In the genomic region with DNA sequence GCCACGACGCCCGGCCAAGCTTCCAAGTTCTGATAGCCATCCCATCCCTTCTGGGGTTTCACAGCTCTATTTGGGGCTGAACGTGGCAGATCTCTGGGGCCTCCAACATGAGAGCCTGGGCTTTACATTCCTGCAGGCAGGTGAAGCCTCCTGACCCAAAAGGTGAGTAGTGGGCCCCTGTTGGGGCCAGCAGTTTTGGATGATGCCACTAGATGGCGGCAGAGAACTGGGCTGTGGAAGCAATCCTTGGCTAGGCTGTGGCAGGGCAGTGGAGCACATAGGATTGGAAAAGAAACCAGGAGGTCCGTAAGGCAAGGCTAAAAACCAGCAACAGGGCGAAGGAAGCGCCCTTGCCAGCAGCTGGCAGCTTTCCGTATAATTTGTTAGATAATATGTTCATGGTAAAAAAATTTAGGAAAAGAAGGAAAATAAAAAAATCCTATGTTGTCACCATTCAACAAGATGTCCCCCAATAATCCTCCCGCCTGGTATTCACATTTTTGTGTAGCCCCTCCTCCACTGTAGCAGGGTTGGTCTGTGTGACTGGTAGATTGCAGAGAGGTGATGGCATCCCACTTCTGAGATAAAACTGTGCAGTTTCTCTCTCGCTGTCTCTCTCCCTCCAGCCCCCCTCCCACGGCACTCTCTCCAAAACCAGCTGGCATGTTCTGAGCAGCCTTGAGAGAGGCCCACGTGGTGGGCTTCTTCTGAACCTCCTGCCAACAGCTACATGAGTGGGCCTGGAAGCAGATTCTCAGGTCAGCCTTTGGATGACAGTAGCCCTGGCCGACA, we compare ENCODE assay signal across 8 cellular contexts. TPM values are rescaled to one million over a fixed set of nuclear protein-coding genes. Genes with fewer than 3 reads are reported as not detected.
A peak's percentile ranks its signal among the peaks of the same experiment; 100 is the strongest.
DNase-seq lines count a peak whose midpoint lies in the region; ATAC-seq, FAIRE-seq and TF ChIP-seq lines count a peak whose summit lies in the region.

No MANE protein-coding gene starts in this region.

- peak; percentile 63 to 89 for TF ChIP-seq CTCF in brain (conservative IDR thresholded peaks at IDR 0.05)

- H3K4me1 Mint-ChIP-seq in brain, result peaks cover 26% of the 10 kb centered on the region

- H3K36me3 Mint-ChIP-seq in brain, result peaks cover 7% of the 10 kb centered on the region

- peak overlapping the region in 2 of 5 experiments; percentile 7 to 45 for H3K27ac Mint-ChIP-seq in brain

- TF ChIP-seq POLR2A in H54 (IDR thresholded peaks at IDR 0.05; ENCODE audit: low read depth, low read length), result no peak

- H3K27me3 Mint-ChIP-seq in brain, result peaks cover 3% of the 10 kb centered on the region

- ATAC-seq in HG03469 (IDR thresholded peaks at IDR 0.05; ENCODE audit: unreplicated experiment), result no peak

- FAIRE-seq in H54 (lab: Jason Lieb, UNC), result no peak

- peak overlapping the region in 2 of 5 experiments; percentile 27 to 28 for H3K4me3 Mint-ChIP-seq in brain

- H3K9me3 Mint-ChIP-seq in brain, result peaks cover 0 to 2% (median 0%) of the 10 kb centered on the region in 5 experiments

- DNase-seq in GDM1 (lab: John Stamatoyannopoulos, UW), result peak; percentile 6
- peak; percentile 51 for DNase-seq in H54 (ENCODE audit: insufficient read length, low spot score)
- DNase-seq in NCI-H1092 (lab: John Stamatoyannopoulos, UW), result peak; percentile 52
- DNase-seq in T-helper 9 cell, result peak; percentile 52
- DNase-seq in iPS-NIHi11 (ENCODE audit: low spot score), result peak; percentile 90
- peak; percentile 76 for DNase-seq in stimulated activated CD4-positive, alpha-beta T cell treated with anti-CD3 and anti-CD28 coated beads, Interleukin-15, amount 100 ng/mL, for 24 hours

RNA-seq across cellular contexts. Expression of a gene that starts 43.6 kb away (rescaled TPM):
- polyA plus RNA-seq in brain (ENCODE audit: insufficient read depth, low read depth, low replicate concordance), result not detected

Comparison
In these comparisons a context has a peak if more than half of its experiments do, and no peak if none do; other contexts are left out.
1. DNase-seq: peak in every context shown above with its lines; median percentile 90 in iPS-NIHi11; 76 in stimulated activated CD4-positive, alpha-beta T cell treated with anti-CD3 and anti-CD28 coated beads, Interleukin-15, amount 100 ng/mL, for 24 hours; 52 in NCI-H1092; 52 in T-helper 9 cell; 51 in H54; 6 in GDM1.